21 cellular contexts compared by ENCODE assay signal in the genomic region with DNA sequence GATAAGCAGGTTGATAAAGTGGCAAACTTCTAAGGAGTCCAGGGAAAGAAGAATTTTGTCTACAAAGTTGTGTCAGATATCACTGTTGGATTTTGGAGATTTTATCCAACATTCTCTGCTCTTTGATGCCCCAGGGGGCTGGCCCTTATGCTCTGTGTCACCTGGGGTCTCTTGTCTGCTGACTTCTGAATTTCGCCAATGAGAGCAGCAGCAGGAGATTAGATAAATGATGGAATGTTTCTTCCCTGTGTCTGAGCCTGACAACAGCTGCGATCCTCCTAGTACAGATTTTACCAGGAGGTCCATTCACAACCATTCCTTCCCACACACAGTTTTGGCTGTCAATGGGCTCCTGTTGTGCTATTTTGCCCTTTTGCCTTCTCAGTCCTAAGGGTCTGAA. TPM values are rescaled to one million over a fixed set of nuclear protein-coding genes. Genes with fewer than 3 reads are reported as not detected.
"Had no signal": no experiment of that assay in that cellular context is flagged by ENCODE, and none has a peak within 500 bp of the region (broad histone marks: within the 10 kb centered on the region; RNA-seq: fewer than 3 reads in every experiment).

No MANE protein-coding gene starts in this region.

- H3K4me3 Mint-ChIP-seq: activated CD4-positive, alpha-beta memory T cell treated with anti-CD3 and anti-CD28 coated beads, Interleukin-2, amount 10 ng/mL, durations not matched to agents 7 days and 5 days; activated naive CD4-positive, alpha-beta T cell treated with anti-CD3 and anti-CD28 coated beads for 36 hours; activated T-cell treated with anti-CD3 and anti-CD28 coated beads, Interleukin-2, amount 50 U/mL, for 24 hours; naive thymus-derived CD8-positive, alpha-beta T cell; stimulated activated effector memory CD8-positive, alpha-beta T cell treated with anti-CD3 and anti-CD28 coated beads, Interleukin-12 subunit alpha, Interleukin-12 subunit beta, amount 100 ng/mL, for 72 hours had no signal

- ATAC-seq: right cardiac atrium had no signal

- DNase-seq: activated T-cell treated with anti-CD3 and anti-CD28 coated beads, Interleukin-2, amount 50 U/mL, for 24 hours; effector CD4-positive, alpha-beta T cell; heart right ventricle; naive thymus-derived CD8-positive, alpha-beta T cell; right cardiac atrium; stimulated activated CD4-positive, alpha-beta T cell treated with anti-CD3 and anti-CD28 coated beads, Interleukin-4, amount 100 ng/mL, for 1 hour; stomach had no signal

- H3K36me3 Mint-ChIP-seq: naive thymus-derived CD8-positive, alpha-beta T cell; stimulated activated effector memory CD8-positive, alpha-beta T cell treated with anti-CD3 and anti-CD28 coated beads, Interleukin-12 subunit alpha, Interleukin-12 subunit beta, amount 100 ng/mL, for 72 hours had no signal

- H3K27me3 ChIP-seq: esophagus muscularis mucosa, heart right ventricle, stomach had no signal

- H3K9me3 ChIP-seq: esophagus muscularis mucosa, heart right ventricle, prostate gland, stomach had no signal

- H3K9me3 Mint-ChIP-seq: activated CD4-positive, alpha-beta memory T cell treated with anti-CD3 and anti-CD28 coated beads, Interleukin-2, amount 10 ng/mL, durations not matched to agents 7 days and 5 days; activated naive CD4-positive, alpha-beta T cell treated with anti-CD3 and anti-CD28 coated beads for 36 hours; activated T-cell treated with anti-CD3 and anti-CD28 coated beads, Interleukin-2, amount 50 U/mL, for 24 hours; naive thymus-derived CD8-positive, alpha-beta T cell; stimulated activated effector memory CD8-positive, alpha-beta T cell treated with anti-CD3 and anti-CD28 coated beads, Interleukin-12 subunit alpha, Interleukin-12 subunit beta, amount 100 ng/mL, for 72 hours had no signal

- H3K36me3 ChIP-seq: esophagus muscularis mucosa, heart right ventricle, prostate gland, stomach had no signal

- H3K27ac ChIP-seq: esophagus muscularis mucosa, prostate gland, stomach had no signal

- FAIRE-seq: endothelial cell of umbilical vein, small intestine, TTC549 had no signal

- H3K4me1 ChIP-seq: prostate gland had no signal

- H3K27ac Mint-ChIP-seq: activated CD4-positive, alpha-beta memory T cell treated with anti-CD3 and anti-CD28 coated beads, Interleukin-2, amount 10 ng/mL, durations not matched to agents 7 days and 5 days; activated naive CD4-positive, alpha-beta T cell treated with anti-CD3 and anti-CD28 coated beads for 36 hours; activated T-cell treated with anti-CD3 and anti-CD28 coated beads, Interleukin-2, amount 50 U/mL, for 24 hours; stimulated activated effector memory CD8-positive, alpha-beta T cell treated with anti-CD3 and anti-CD28 coated beads, Interleukin-12 subunit alpha, Interleukin-12 subunit beta, amount 100 ng/mL, for 72 hours had no signal

- H3K4me3 ChIP-seq: esophagus muscularis mucosa, heart right ventricle, prostate gland, stomach had no signal

RNA-seq across cellular contexts. Expression of a gene that starts 3.2 kb away (rescaled TPM):
- total RNA-seq: activated CD4-positive, alpha-beta memory T cell treated with anti-CD3 and anti-CD28 coated beads, Interleukin-2, amount 10 ng/mL, durations not matched to agents 7 days and 5 days; activated naive CD4-positive, alpha-beta T cell treated with anti-CD3 and anti-CD28 coated beads for 36 hours; cerebellum; endothelial cell of umbilical vein; esophagus muscularis mucosa; heart right ventricle; lower leg skin; mucosa of gallbladder; naive thymus-derived CD8-positive, alpha-beta T cell; omental fat pad; right cardiac atrium; stomach; T-helper 2 cell treated with Interferon-gamma antibody and Interleukin-4, amounts not matched to agents 100 ng/mL and 5 ng/mL, for 36 hours; temporal lobe had no signal
